In genomic region chr22:27377901-27378300, GRCh38 we compare ENCODE assay signal across 14 cellular contexts.
DNase-seq lines count a peak whose midpoint lies in the region; ATAC-seq and TF ChIP-seq lines count a peak whose summit lies in the region.
"Had no signal": no experiment of that assay in that cellular context is flagged by ENCODE, and none has a peak within 500 bp of the region (broad histone marks: within the 10 kb centered on the region; RNA-seq: fewer than 3 reads in every experiment).

No MANE protein-coding gene starts in this region.

- TF ChIP-seq CTCF in choroid plexus epithelial cell (conservative IDR thresholded peaks at IDR 0.05; ENCODE audit: low read depth, low read length) (no peak), Calu3 (IDR thresholded peaks at IDR 0.05; ENCODE audit: unreplicated experiment) (no peak)

- H3K4me3 Mint-ChIP-seq in Calu3 (ENCODE audit: low read depth, unreplicated experiment) = no peak overlapping the region
- H3K4me3 Mint-ChIP-seq: activated T-cell treated with anti-CD3 and anti-CD28 coated beads, Interleukin-2, amount 50 U/mL, for 4 hours; CD8-positive, alpha-beta T cell; IgD-negative memory B cell had no signal

- H3K36me3 Mint-ChIP-seq in Calu3 (ENCODE audit: insufficient read depth, unreplicated experiment) = no peaks in the 10 kb centered on the region
- H3K36me3 Mint-ChIP-seq: CD8-positive, alpha-beta T cell; IgD-negative memory B cell had no signal

- H3K27ac Mint-ChIP-seq in Calu3 (ENCODE audit: unreplicated experiment) = no peak overlapping the region
- H3K27ac Mint-ChIP-seq: CD8-positive, alpha-beta T cell; IgD-negative memory B cell had no signal

- peak; percentile 70 for DNase-seq in Daoy (ENCODE audit: low read depth)
- peak; percentile 62 for DNase-seq in NCI-H2196 (lab: John Stamatoyannopoulos, UW; ENCODE audit: unreplicated experiment)
- DNase-seq in choroid plexus epithelial cell (ENCODE audit: low read depth) = peak; percentile 57
- DNase-seq in renal cortical epithelial cell (ENCODE audit: low read depth) = peak; percentile 18
- no peak for DNase-seq in putamen (ENCODE audit: low spot score)
- no peak for DNase-seq in Calu3
- DNase-seq: activated T-cell treated with anti-CD3 and anti-CD28 coated beads, Interleukin-2, amount 50 U/mL, for 4 hours; CD8-positive, alpha-beta T cell; cortex of kidney; heart right ventricle; Peyer's patch had no signal

- CTCF ChIA-PET in Calu3 (lab: Charles Lee) = no interaction called here

- BruUV-seq in Calu3 (replicated peaks; lab: Mats Ljungman, UMichigan) = no TSS peak

- H3K9me3 Mint-ChIP-seq in Calu3 (ENCODE audit: low read depth, unreplicated experiment) = no peaks in the 10 kb centered on the region
- H3K9me3 Mint-ChIP-seq: activated T-cell treated with anti-CD3 and anti-CD28 coated beads, Interleukin-2, amount 50 U/mL, for 4 hours had no signal

- H3K4me3 ChIP-seq in choroid plexus epithelial cell (ENCODE audit: low read depth, low read length) = peak overlapping the region; percentile 0
- H3K4me3 ChIP-seq: heart right ventricle, Peyer's patch had no signal

- intact Hi-C loops in Calu3 (cut with micrococcal nuclease; ENCODE audit: unreplicated experiment) = no loop called here

- peaks cover 67% of the 10 kb centered on the region for H3K27me3 Mint-ChIP-seq in Calu3 (ENCODE audit: unreplicated experiment)
- H3K27me3 Mint-ChIP-seq: IgD-negative memory B cell had no signal

- no peaks in the 10 kb centered on the region for H3K4me1 Mint-ChIP-seq in Calu3 (ENCODE audit: low read depth, unreplicated experiment)

- no peak for ATAC-seq in GM19328 (IDR thresholded peaks at IDR 0.05; ENCODE audit: unreplicated experiment)
- no peak for ATAC-seq in GM21447 (IDR thresholded peaks at IDR 0.05; ENCODE audit: unreplicated experiment)
- ATAC-seq: activated T-cell treated with anti-CD3 and anti-CD28 coated beads, Interleukin-2, amount 50 U/mL, for 4 hours; CD8-positive, alpha-beta T cell had no signal

Comparison
In these comparisons a context has a peak if more than half of its experiments do, and no peak if none do; other contexts are left out.
1. DNase-seq: peak in Daoy (single experiment), NCI-H2196 (single experiment), choroid plexus epithelial cell (single experiment) and renal cortical epithelial cell (single experiment); none in putamen (single experiment) and Calu3 (single experiment).